1 cellular context compared by ENCODE assay signal in genomic region chr17:1186923-1187771, GRCh38.
TF ChIP-seq lines count a peak whose summit lies in the region.

No MANE protein-coding gene starts in this region.

TF ChIP-seq in HepG2, 621 proteins besides CTCF, POLR2A, EP300 and RAD21 (continued from another document and continues in another):
- TF ChIP-seq SMC3 (IDR thresholded peaks at IDR 0.05; ENCODE audit: low read length) (peak; percentile 52; the same call in 1 of the 2 replicates), POGZ (CRISPR knock-in tag; IDR thresholded peaks at IDR 0.05) (no peak), ZBTB21 (CRISPR knock-in tag; IDR thresholded peaks at IDR 0.05) (no peak), E2F5 (CRISPR knock-in tag; conservative IDR thresholded peaks at IDR 0.05) (no peak), HOMEZ (CRISPR knock-in tag; IDR thresholded peaks at IDR 0.05; ENCODE audit: low read depth) (no peak), MTF2 (CRISPR knock-in tag; IDR thresholded peaks at IDR 0.05; ENCODE audit: borderline replicate concordance) (peak; percentile 92; the same call in 1 of the 2 replicates), SNRNP70 (IDR thresholded peaks at IDR 0.05; ENCODE audit: low read depth, low read length) (no peak), ZNF615 (CRISPR knock-in tag; IDR thresholded peaks at IDR 0.05; ENCODE audit: borderline replicate concordance) (no peak), ZNF10 (CRISPR knock-in tag; IDR thresholded peaks at IDR 0.05; ENCODE audit: borderline replicate concordance, low read depth) (no peak), ZNF431 (CRISPR knock-in tag; IDR thresholded peaks at IDR 0.05; ENCODE audit: borderline replicate concordance, low read depth) (no peak), NCOR1 (IDR thresholded peaks at IDR 0.05; ENCODE audit: borderline replicate concordance, low read length) (no peak), ZNF317 (CRISPR knock-in tag; IDR thresholded peaks at IDR 0.05) (no peak), PAX8 (CRISPR knock-in tag; IDR thresholded peaks at IDR 0.05; ENCODE audit: borderline replicate concordance) (no peak), ZNF678 (CRISPR knock-in tag; IDR thresholded peaks at IDR 0.05) (no peak), ZFP36L1 (CRISPR knock-in tag; IDR thresholded peaks at IDR 0.05) (no peak), NR2C2 (CRISPR knock-in tag; IDR thresholded peaks at IDR 0.05; ENCODE audit: borderline replicate concordance) (no peak), FLYWCH1 (CRISPR knock-in tag; IDR thresholded peaks at IDR 0.05) (no peak), SP1 (IDR thresholded peaks at IDR 0.05) (no peak), SP1 (CRISPR knock-in tag; IDR thresholded peaks at IDR 0.05) (no peak), MXD3 (CRISPR knock-in tag; IDR thresholded peaks at IDR 0.05) (no peak), ZBTB40 (IDR thresholded peaks at IDR 0.05) (no peak), ZBTB40 (CRISPR knock-in tag; IDR thresholded peaks at IDR 0.05) (no peak), GLMP (CRISPR knock-in tag; IDR thresholded peaks at IDR 0.05; ENCODE audit: borderline replicate concordance) (no peak), ZSCAN31 (CRISPR knock-in tag; IDR thresholded peaks at IDR 0.05; ENCODE audit: low read depth) (no peak), ZNF737 (CRISPR knock-in tag; IDR thresholded peaks at IDR 0.05; ENCODE audit: borderline replicate concordance) (no peak), ZNF558 (CRISPR knock-in tag; IDR thresholded peaks at IDR 0.05; ENCODE audit: borderline replicate concordance) (no peak), STAG1 (CRISPR knock-in tag; IDR thresholded peaks at IDR 0.05) (peak; percentile 71), TAF15 (IDR thresholded peaks at IDR 0.05; ENCODE audit: low read depth, low read length, poor library complexity, severe bottlenecking) (no peak), ZFYVE20 (CRISPR knock-in tag; IDR thresholded peaks at IDR 0.05; ENCODE audit: borderline replicate concordance, low read depth) (no peak), ZBTB7A (CRISPR knock-in tag; IDR thresholded peaks at IDR 0.05) (no peak), ZNF891 (CRISPR knock-in tag; IDR thresholded peaks at IDR 0.05) (no peak), UBTF (CRISPR knock-in tag; IDR thresholded peaks at IDR 0.05) (0 out of 2 replicates have a peak, but pooled peaks have one; percentile 22)
- TF ChIP-seq, protein P1, sequence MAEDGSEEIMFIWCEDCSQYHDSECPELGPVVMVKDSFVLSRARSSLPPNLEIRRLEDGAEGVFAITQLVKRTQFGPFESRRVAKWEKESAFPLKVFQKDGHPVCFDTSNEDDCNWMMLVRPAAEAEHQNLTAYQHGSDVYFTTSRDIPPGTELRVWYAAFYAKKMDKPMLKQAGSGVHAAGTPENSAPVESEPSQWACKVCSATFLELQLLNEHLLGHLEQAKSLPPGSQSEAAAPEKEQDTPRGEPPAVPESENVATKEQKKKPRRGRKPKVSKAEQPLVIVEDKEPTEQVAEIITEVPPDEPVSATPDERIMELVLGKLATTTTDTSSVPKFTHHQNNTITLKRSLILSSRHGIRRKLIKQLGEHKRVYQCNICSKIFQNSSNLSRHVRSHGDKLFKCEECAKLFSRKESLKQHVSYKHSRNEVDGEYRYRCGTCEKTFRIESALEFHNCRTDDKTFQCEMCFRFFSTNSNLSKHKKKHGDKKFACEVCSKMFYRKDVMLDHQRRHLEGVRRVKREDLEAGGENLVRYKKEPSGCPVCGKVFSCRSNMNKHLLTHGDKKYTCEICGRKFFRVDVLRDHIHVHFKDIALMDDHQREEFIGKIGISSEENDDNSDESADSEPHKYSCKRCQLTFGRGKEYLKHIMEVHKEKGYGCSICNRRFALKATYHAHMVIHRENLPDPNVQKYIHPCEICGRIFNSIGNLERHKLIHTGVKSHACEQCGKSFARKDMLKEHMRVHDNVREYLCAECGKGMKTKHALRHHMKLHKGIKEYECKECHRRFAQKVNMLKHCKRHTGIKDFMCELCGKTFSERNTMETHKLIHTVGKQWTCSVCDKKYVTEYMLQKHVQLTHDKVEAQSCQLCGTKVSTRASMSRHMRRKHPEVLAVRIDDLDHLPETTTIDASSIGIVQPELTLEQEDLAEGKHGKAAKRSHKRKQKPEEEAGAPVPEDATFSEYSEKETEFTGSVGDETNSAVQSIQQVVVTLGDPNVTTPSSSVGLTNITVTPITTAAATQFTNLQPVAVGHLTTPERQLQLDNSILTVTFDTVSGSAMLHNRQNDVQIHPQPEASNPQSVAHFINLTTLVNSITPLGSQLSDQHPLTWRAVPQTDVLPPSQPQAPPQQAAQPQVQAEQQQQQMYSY (CRISPR knock-in tag; IDR thresholded peaks at IDR 0.05): no peak
- TF ChIP-seq, protein P2, sequence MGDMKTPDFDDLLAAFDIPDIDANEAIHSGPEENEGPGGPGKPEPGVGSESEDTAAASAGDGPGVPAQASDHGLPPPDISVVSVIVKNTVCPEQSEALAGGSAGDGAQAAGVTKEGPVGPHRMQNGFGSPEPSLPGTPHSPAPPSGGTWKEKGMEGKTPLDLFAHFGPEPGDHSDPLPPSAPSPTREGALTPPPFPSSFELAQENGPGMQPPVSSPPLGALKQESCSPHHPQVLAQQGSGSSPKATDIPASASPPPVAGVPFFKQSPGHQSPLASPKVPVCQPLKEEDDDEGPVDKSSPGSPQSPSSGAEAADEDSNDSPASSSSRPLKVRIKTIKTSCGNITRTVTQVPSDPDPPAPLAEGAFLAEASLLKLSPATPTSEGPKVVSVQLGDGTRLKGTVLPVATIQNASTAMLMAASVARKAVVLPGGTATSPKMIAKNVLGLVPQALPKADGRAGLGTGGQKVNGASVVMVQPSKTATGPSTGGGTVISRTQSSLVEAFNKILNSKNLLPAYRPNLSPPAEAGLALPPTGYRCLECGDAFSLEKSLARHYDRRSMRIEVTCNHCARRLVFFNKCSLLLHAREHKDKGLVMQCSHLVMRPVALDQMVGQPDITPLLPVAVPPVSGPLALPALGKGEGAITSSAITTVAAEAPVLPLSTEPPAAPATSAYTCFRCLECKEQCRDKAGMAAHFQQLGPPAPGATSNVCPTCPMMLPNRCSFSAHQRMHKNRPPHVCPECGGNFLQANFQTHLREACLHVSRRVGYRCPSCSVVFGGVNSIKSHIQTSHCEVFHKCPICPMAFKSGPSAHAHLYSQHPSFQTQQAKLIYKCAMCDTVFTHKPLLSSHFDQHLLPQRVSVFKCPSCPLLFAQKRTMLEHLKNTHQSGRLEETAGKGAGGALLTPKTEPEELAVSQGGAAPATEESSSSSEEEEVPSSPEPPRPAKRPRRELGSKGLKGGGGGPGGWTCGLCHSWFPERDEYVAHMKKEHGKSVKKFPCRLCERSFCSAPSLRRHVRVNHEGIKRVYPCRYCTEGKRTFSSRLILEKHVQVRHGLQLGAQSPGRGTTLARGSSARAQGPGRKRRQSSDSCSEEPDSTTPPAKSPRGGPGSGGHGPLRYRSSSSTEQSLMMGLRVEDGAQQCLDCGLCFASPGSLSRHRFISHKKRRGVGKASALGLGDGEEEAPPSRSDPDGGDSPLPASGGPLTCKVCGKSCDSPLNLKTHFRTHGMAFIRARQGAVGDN (CRISPR knock-in tag; IDR thresholded peaks at IDR 0.05): peak; percentile 58
